Comparison of ENCODE assay signal across 11 cellular contexts in genomic region chr2:240990266-240990529, GRCh38.
"Had no signal": no experiment of that assay in that cellular context is flagged by ENCODE, and none has a peak within 500 bp of the region (broad histone marks: within the 10 kb centered on the region; RNA-seq: fewer than 3 reads in every experiment).

No MANE protein-coding gene starts in this region.

- H3K4me3 Mint-ChIP-seq: activated CD4-positive, alpha-beta T cell treated with anti-CD3 and anti-CD28 coated beads, Interleukin-2, amount 10 ng/mL, durations not matched to agents 7 days and 5 days; activated naive CD4-positive, alpha-beta T cell treated with anti-CD3 and anti-CD28 coated beads, Interleukin-2, amount 50 U/mL, for 24 hours; activated T-cell treated with anti-CD3 and anti-CD28 coated beads, Interleukin-2, amount 50 U/mL, for 72 hours had no signal

- H3K36me3 Mint-ChIP-seq: activated naive CD4-positive, alpha-beta T cell treated with anti-CD3 and anti-CD28 coated beads, Interleukin-2, amount 50 U/mL, for 24 hours had no signal

- ATAC-seq: activated CD4-positive, CD25-positive, alpha-beta regulatory T cell treated with anti-CD3 and anti-CD28 coated beads, Interleukin-2, amount 50 U/mL, for 24 hours; activated T-cell treated with anti-CD3 and anti-CD28 coated beads, Interleukin-2, amount 50 U/mL, for 72 hours; stimulated activated naive CD8-positive, alpha-beta T cell treated with anti-CD3 and anti-CD28 coated beads, Interleukin-15, Interleukin-2, amounts not matched to agents 100 U/mL and 50 U/mL, for 24 hours had no signal

- FAIRE-seq: islet of Langerhans had no signal

- DNase-seq: activated CD4-positive, alpha-beta T cell treated with anti-CD3 and anti-CD28 coated beads, Interleukin-2, amount 10 ng/mL, durations not matched to agents 7 days and 5 days; activated gamma-delta T cell; activated T-cell treated with anti-CD3 and anti-CD28 coated beads, Interleukin-2, amount 50 U/mL, for 72 hours; effector memory CD4-positive, alpha-beta T cell; esophagus squamous epithelium; stimulated activated CD4-positive, alpha-beta T cell treated with anti-CD3 and anti-CD28 coated beads, Interleukin-2, amount 100 ng/mL, for 24 hours; stimulated activated naive CD8-positive, alpha-beta T cell treated with anti-CD3 and anti-CD28 coated beads, Interleukin-15, Interleukin-2, amounts not matched to agents 100 U/mL and 50 U/mL, for 24 hours had no signal

- H3K9me3 Mint-ChIP-seq: activated CD4-positive, alpha-beta T cell treated with anti-CD3 and anti-CD28 coated beads, Interleukin-2, amount 10 ng/mL, durations not matched to agents 7 days and 5 days; activated naive CD4-positive, alpha-beta T cell treated with anti-CD3 and anti-CD28 coated beads, Interleukin-2, amount 50 U/mL, for 24 hours; activated T-cell treated with anti-CD3 and anti-CD28 coated beads, Interleukin-2, amount 50 U/mL, for 72 hours had no signal

- H3K4me3 ChIP-seq: esophagus squamous epithelium, lung had no signal

- H3K27me3 Mint-ChIP-seq: activated CD4-positive, alpha-beta T cell treated with anti-CD3 and anti-CD28 coated beads, Interleukin-2, amount 10 ng/mL, durations not matched to agents 7 days and 5 days; activated naive CD4-positive, alpha-beta T cell treated with anti-CD3 and anti-CD28 coated beads, Interleukin-2, amount 50 U/mL, for 24 hours had no signal

- H3K27ac Mint-ChIP-seq: activated CD4-positive, alpha-beta T cell treated with anti-CD3 and anti-CD28 coated beads, Interleukin-2, amount 10 ng/mL, durations not matched to agents 7 days and 5 days; activated naive CD4-positive, alpha-beta T cell treated with anti-CD3 and anti-CD28 coated beads, Interleukin-2, amount 50 U/mL, for 24 hours; activated T-cell treated with anti-CD3 and anti-CD28 coated beads, Interleukin-2, amount 50 U/mL, for 72 hours had no signal

- H3K36me3 ChIP-seq: esophagus squamous epithelium had no signal

- H3K4me1 Mint-ChIP-seq: activated CD4-positive, alpha-beta T cell treated with anti-CD3 and anti-CD28 coated beads, Interleukin-2, amount 10 ng/mL, durations not matched to agents 7 days and 5 days; activated naive CD4-positive, alpha-beta T cell treated with anti-CD3 and anti-CD28 coated beads, Interleukin-2, amount 50 U/mL, for 24 hours had no signal
